In the genomic region with DNA sequence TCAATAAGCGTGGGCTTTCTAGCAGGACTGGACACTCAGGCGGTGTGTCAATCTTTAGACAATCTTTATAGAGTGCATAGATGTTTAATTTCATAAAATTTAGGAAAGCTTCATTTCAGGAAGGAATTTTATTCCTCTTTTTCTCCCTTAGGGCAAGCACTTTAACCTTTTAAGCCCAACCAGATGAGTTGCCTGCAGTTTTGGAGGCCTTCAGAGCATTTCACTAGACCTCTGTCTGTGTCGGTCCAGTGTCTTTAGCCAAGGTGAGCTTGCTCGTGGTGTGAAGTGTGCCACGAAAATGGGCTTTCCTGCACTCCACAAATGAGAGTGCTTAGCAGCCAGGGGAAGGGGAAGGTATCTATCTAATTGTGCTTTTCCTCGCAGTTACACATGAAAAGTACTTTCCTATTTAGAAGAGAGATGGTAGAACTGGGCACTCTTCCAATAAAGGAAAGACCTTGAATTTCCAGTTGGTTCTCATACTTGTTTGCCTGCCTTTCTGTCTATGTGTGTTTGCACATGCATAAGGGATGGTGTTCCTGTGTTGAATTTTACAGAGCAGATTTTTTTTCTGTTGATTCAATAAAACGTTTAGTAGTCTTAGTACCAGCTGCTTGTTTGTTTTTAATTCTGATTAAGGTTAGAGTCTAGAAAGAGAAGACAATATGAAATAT, we compare ENCODE assay signal across 10 cellular contexts. TPM values are rescaled to one million over a fixed set of nuclear protein-coding genes. Genes with fewer than 3 reads are reported as not detected.
DNase-seq lines count a peak whose midpoint lies in the region; ATAC-seq and TF ChIP-seq lines count a peak whose summit lies in the region.
"Had no signal": no experiment of that assay in that cellular context is flagged by ENCODE, and none has a peak within 500 bp of the region (broad histone marks: within the 10 kb centered on the region; RNA-seq: fewer than 3 reads in every experiment).

No MANE protein-coding gene starts in this region.

- H3K27me3 Mint-ChIP-seq in naive thymus-derived CD8-positive, alpha-beta T cell, result peaks cover 11 to 62% (median 32%) of the 10 kb centered on the region in 5 donors

- H3K36me3 Mint-ChIP-seq in naive thymus-derived CD8-positive, alpha-beta T cell, result peaks cover 0 to 22% (median 0%) of the 10 kb centered on the region in 3 donors

- H3K27me3 ChIP-seq in BJ (ENCODE audit: control insufficient read depth, insufficient read depth, low read length) (no peaks in the 10 kb centered on the region), breast epithelium (no peaks in the 10 kb centered on the region)

- POLR2A ChIA-PET in BJ (lab: Charles Lee), result no interaction called here
- POLR2A ChIA-PET in naive thymus-derived CD8-positive, alpha-beta T cell (lab: Charles Lee), result no interaction called here

- TF ChIP-seq CTCF in BJ (IDR thresholded peaks at IDR 0.05; ENCODE audit: insufficient read depth, low read depth, low read length) (no peak), breast epithelium (IDR thresholded peaks at IDR 0.05) (no peak)

- peak overlapping the region; percentile 85 for H3K4me3 ChIP-seq in BJ (ENCODE audit: low read depth, low read length)
- peak overlapping the region; percentile 54 to 73 (median 61) for H3K4me3 ChIP-seq in breast epithelium

- H3K27ac ChIP-seq in breast epithelium, result peak overlapping the region; percentile 79 to 86
- H3K27ac ChIP-seq: KMS-11 had no signal

- H3K4me3 Mint-ChIP-seq in naive thymus-derived CD8-positive, alpha-beta T cell, result peak overlapping the region; percentile 77 to 92 (median 88)

- intact Hi-C loops in breast epithelium (cut with DNase I; ENCODE audit: low total_unique reads), result no loop called here

- H3K9me3 Mint-ChIP-seq in naive thymus-derived CD8-positive, alpha-beta T cell, result peaks cover 0 to 28% (median 16%) of the 10 kb centered on the region in 9 donors

- ATAC-seq in naive thymus-derived CD8-positive, alpha-beta T cell, result no peak

- no peaks in the 10 kb centered on the region for H3K4me1 ChIP-seq in breast epithelium

- TF ChIP-seq POLR2A in breast epithelium (IDR thresholded peaks at IDR 0.05), result no peak

- CTCF ChIA-PET in BJ (lab: Yijun Ruan, JAX), result interaction anchor here (0.6 kb wide), 3 partner anchors 9 to 943 kb away, joined by 3 to 4 read pairs (median 3); no protein-coding TSS in a partner anchor

- DNase-seq in BJ (ENCODE audit: low read depth), result no peak
- peak; percentile 55 for DNase-seq in NCI-H1105 (lab: John Stamatoyannopoulos, UW)
- no peak for DNase-seq in breast epithelium (ENCODE audit: low spot score in 2 of 2)
- no peak for DNase-seq in naive thymus-derived CD8-positive, alpha-beta T cell
- no peak for DNase-seq in SHP77 treated with DMSO at 0.1 percent for 48 hours (lab: John Stamatoyannopoulos, UW)
- no peak for DNase-seq in GDM1 (lab: John Stamatoyannopoulos, UW)
- no peak for DNase-seq in NCI-H187 treated with DMSO at 0.1 percent for 48 hours (lab: John Stamatoyannopoulos, UW)
- no peak for DNase-seq in HUDEP-2 (lab: John Stamatoyannopoulos, UW; ENCODE audit: unreplicated experiment in 76 of 76)
- DNase-seq: cortex of kidney had no signal

- H3K36me3 ChIP-seq in BJ (ENCODE audit: control insufficient read depth, insufficient read depth, low read length) (peaks cover 3% of the 10 kb centered on the region; the same call in 1 of the 2 replicates), breast epithelium (no peaks in the 10 kb centered on the region)

- peaks cover 6 to 10% (median 9%) of the 10 kb centered on the region in 4 donors for H3K4me1 Mint-ChIP-seq in naive thymus-derived CD8-positive, alpha-beta T cell

- H3K27ac Mint-ChIP-seq in naive thymus-derived CD8-positive, alpha-beta T cell, result no peak overlapping the region

- no peaks in the 10 kb centered on the region for H3K9me3 ChIP-seq in breast epithelium

RNA-seq across cellular contexts. Expression of gene FEZF2, which starts 53.6 kb away (rescaled TPM):
- polyA plus RNA-seq in BJ (2011; rRNA removed), result not detected in 2 replicates
- not detected in 2 replicates for polyA minus RNA-seq in BJ (2011; rRNA and poly(A)+ RNA removed)
- total RNA-seq in breast epithelium, result not detected
- not detected for total RNA-seq in naive thymus-derived CD8-positive, alpha-beta T cell
- not detected for polyA plus RNA-seq in naive thymus-derived CD8-positive, alpha-beta T cell
